ENCODE assay signal across 7 cellular contexts in the genomic region with DNA sequence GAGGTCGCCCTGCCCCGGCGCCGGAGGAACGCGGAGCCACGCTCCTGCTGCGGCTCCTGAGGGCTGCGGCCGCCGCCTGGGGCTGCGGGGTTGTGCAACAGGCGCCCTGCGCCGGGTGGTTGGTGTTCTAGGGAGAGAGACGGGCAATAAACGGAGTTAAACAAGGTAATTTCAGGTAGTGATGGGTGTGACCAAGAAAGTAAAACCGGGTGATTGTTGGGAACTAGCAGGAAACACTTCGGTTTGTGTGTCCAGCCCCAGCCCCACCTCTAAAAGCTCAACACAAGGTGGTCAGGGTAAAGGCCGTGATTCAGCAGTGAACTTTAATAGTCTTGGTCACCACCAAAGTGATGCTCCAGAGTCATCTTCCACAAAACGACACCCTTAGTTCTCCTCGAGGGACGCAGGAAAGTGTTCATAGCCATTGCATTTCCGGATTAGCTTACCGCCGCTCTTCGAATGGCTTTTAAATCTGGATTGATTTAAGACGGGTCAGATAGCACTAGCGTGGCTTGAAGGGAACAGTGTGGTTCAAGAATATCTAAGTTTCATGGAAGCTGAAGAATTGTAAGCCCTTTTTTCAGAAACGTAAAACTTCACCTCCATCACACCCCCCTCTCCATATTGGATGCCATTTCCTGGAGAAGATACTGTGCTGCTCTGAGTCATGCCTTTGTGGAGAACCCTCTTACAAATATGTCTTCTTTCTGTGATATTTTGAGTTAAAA. TPM values are rescaled to one million over a fixed set of nuclear protein-coding genes. Genes with fewer than 3 reads are reported as not detected.
DNase-seq lines count a peak whose midpoint lies in the region; ATAC-seq and TF ChIP-seq lines count a peak whose summit lies in the region.

No MANE protein-coding gene starts in this region.

- peaks cover 31% of the 10 kb centered on the region for H3K4me1 ChIP-seq in Karpas-422 (ENCODE audit: low read length)
- H3K4me1 ChIP-seq in duodenal mucosa (ENCODE audit: control insufficient read depth in 1 of 2, insufficient read depth in 2 of 2, low read length in 2 of 2): peaks cover 19 to 27% of the 10 kb centered on the region in 2 donors
- H3K4me1 ChIP-seq in mesenchymal stem cell (ENCODE audit: control insufficient read depth, insufficient read depth, low read depth, low read length): peaks cover 3% of the 10 kb centered on the region
- H3K4me1 ChIP-seq in transverse colon: peaks cover 18 to 46% (median 34%) of the 10 kb centered on the region in 4 donors

- no peaks in the 10 kb centered on the region for H3K79me1 ChIP-seq in mesenchymal stem cell (replicated peaks; ENCODE audit: low read length, poor library complexity, severe bottlenecking)

- in situ Hi-C loops in transverse colon (cut with MboI; ENCODE audit: low pct_ligation_motif_present in 1 of 4, low pct_unique_long_range_greater_than_20kb in 1 of 4, low sequenced_read_pairs in 3 of 4): loop anchor here (25.0 kb wide), 4 partner anchors 124 to 426 kb away; no protein-coding TSS in a partner anchor

- H4K91ac ChIP-seq in mesenchymal stem cell (ENCODE audit: low read length): peak overlapping the region; percentile 85

- no peak overlapping the region for H2BK12ac ChIP-seq in mesenchymal stem cell (ENCODE audit: low read length in 2 of 2)

- H3K27me3 ChIP-seq in Karpas-422 (ENCODE audit: low read length) (no peaks in the 10 kb centered on the region), duodenal mucosa (ENCODE audit: control insufficient read depth in 1 of 2, insufficient read depth in 2 of 2, low read length in 2 of 2) (no peaks in the 10 kb centered on the region), mesenchymal stem cell (ENCODE audit: control insufficient read depth in 1 of 2, insufficient read depth in 1 of 2, low read length in 2 of 2) (no peaks in the 10 kb centered on the region), transverse colon (no peaks in the 10 kb centered on the region)

- peak overlapping the region; percentile 93 for H3K4me2 ChIP-seq in Karpas-422 (ENCODE audit: low read depth, low read length, poor library complexity, severe bottlenecking)
- peak overlapping the region; percentile 34 for H3K4me2 ChIP-seq in mesenchymal stem cell (ENCODE audit: low read length, poor library complexity, severe bottlenecking)

- intact Hi-C loops in transverse colon (cut with DNase I; ENCODE audit: low total_unique reads): loop anchor here (1.0 kb wide), 1 partner anchor 139 kb away; no protein-coding TSS in a partner anchor

- peak overlapping the region; percentile 7 for H2AK5ac ChIP-seq in mesenchymal stem cell (ENCODE audit: low read length, severe bottlenecking)

- ATAC-seq in GM21737 (IDR thresholded peaks at IDR 0.05; ENCODE audit: unreplicated experiment): peak; percentile 12

- H3K4ac ChIP-seq in mesenchymal stem cell (ENCODE audit: low read depth in 1 of 2, low read length in 2 of 2): peak overlapping the region; percentile 30 to 71

- H3K14ac ChIP-seq in mesenchymal stem cell (ENCODE audit: low read length in 2 of 2): peak overlapping the region in 1 of 2 experiments; percentile 18

- TF ChIP-seq CTCF in transverse colon (IDR thresholded peaks at IDR 0.05): no peak

- H3K4me3 ChIP-seq in GM08714 (ENCODE audit: low read length) (peak overlapping the region; percentile 95), Karpas-422 (ENCODE audit: low read length) (peak overlapping the region; percentile 85), duodenal mucosa (ENCODE audit: low read depth in 1 of 2, low read length in 2 of 2) (peak overlapping the region; percentile 90 to 94), mesenchymal stem cell (ENCODE audit: insufficient read depth in 1 of 2, low read depth in 1 of 2, low read length in 2 of 2) (peak overlapping the region; percentile 72 to 90), transverse colon (peak overlapping the region; percentile 79 to 82 (median 81))

- no peaks in the 10 kb centered on the region for H3K9me3 ChIP-seq in Karpas-422 (ENCODE audit: low read length)
- H3K9me3 ChIP-seq in duodenal mucosa (ENCODE audit: control insufficient read depth in 1 of 2, low read length in 2 of 2): no peaks in the 10 kb centered on the region
- H3K9me3 ChIP-seq in mesenchymal stem cell (ENCODE audit: control insufficient read depth, low read length): no peaks in the 10 kb centered on the region
- no peaks in the 10 kb centered on the region for H3K9me3 ChIP-seq in transverse colon

- H2BK5ac ChIP-seq in mesenchymal stem cell (ENCODE audit: low read depth, low read length, poor library complexity, severe bottlenecking): peak overlapping the region; percentile 75

- peak overlapping the region; percentile 22 for H2BK120ac ChIP-seq in mesenchymal stem cell (ENCODE audit: low read depth, low read length)

- peak overlapping the region; percentile 83 for H4K8ac ChIP-seq in mesenchymal stem cell (ENCODE audit: low read length)

- H3K9me2 ChIP-seq in Karpas-422 (replicated peaks; ENCODE audit: insufficient read depth, low read length): no peaks in the 10 kb centered on the region

- peak; percentile 93 for TF ChIP-seq POLR2A in transverse colon (IDR thresholded peaks at IDR 0.05)

- H3K27ac ChIP-seq in Karpas-422 (ENCODE audit: low read length) (peak overlapping the region; percentile 52; the same call in 1 of the 2 replicates), duodenal mucosa (ENCODE audit: low read depth, low read length) (peak overlapping the region; percentile 88), mesenchymal stem cell (ENCODE audit: low read length, poor library complexity, severe bottlenecking) (peak overlapping the region; percentile 59), transverse colon (peak overlapping the region; percentile 95 to 99 (median 97))

- DNase-seq in Karpas-422: peak; percentile 75
- peak; percentile 11 to 63 for DNase-seq in SW 1271 (lab: John Stamatoyannopoulos, UW)
- DNase-seq in mesenchymal stem cell: peak; percentile 64
- DNase-seq in transverse colon: peak; percentile 82

- peaks cover 13% of the 10 kb centered on the region for H4K20me1 ChIP-seq in Karpas-422 (ENCODE audit: insufficient read depth, low read depth, low read length)

- TF ChIP-seq EP300 in transverse colon (IDR thresholded peaks at IDR 0.05; ENCODE audit: low read depth): no peak

- no peak overlapping the region for H2BK15ac ChIP-seq in mesenchymal stem cell (ENCODE audit: low read depth, poor library complexity, severe bottlenecking)

- WGBS in mesenchymal stem cell: under 1% methylated on average over 26 of the region's 30 CpGs
- WGBS in transverse colon (ENCODE audit: low coverage in 1 of 2), 2 donors: 0% methylated on average over 24 of the region's 30 CpGs; no CpG with 5 or more reads in 1 of the 2 donors

- peak overlapping the region in 1 of 2 experiments; percentile 69 for H3K23ac ChIP-seq in mesenchymal stem cell (ENCODE audit: low read length in 2 of 2)

- H3K9ac ChIP-seq in Karpas-422 (ENCODE audit: low read length) (peak overlapping the region; percentile 93), duodenal mucosa (ENCODE audit: low read depth in 1 of 2, low read length in 2 of 2) (peak overlapping the region; percentile 91 to 93), mesenchymal stem cell (ENCODE audit: low read length) (peak overlapping the region; percentile 95)

- H2AFZ ChIP-seq in Karpas-422 (ENCODE audit: low read length): peak overlapping the region; percentile 93; the same call in 1 of the 2 replicates
- H2AFZ ChIP-seq in mesenchymal stem cell (ENCODE audit: low read depth, low read length): peak overlapping the region; percentile 39

- peak overlapping the region; percentile 79 to 86 for H3K18ac ChIP-seq in mesenchymal stem cell (ENCODE audit: low read depth in 1 of 2, low read length in 2 of 2)

- H3K36me3 ChIP-seq in Karpas-422 (ENCODE audit: insufficient read depth, low read length): peaks cover 14% of the 10 kb centered on the region; the same call in 1 of the 2 replicates
- peaks cover 0 to 8% of the 10 kb centered on the region in 2 donors for H3K36me3 ChIP-seq in duodenal mucosa (ENCODE audit: control insufficient read depth in 1 of 2, insufficient read depth in 2 of 2, low read length in 2 of 2)
- peaks cover 0 to 22% of the 10 kb centered on the region in 2 experiments for H3K36me3 ChIP-seq in mesenchymal stem cell (ENCODE audit: control insufficient read depth in 1 of 2, insufficient read depth in 2 of 2, low read depth in 1 of 2, low read length in 2 of 2)
- no peaks in the 10 kb centered on the region for H3K36me3 ChIP-seq in transverse colon

- H3K79me2 ChIP-seq in Karpas-422 (ENCODE audit: low read length): peaks cover 56% of the 10 kb centered on the region

RNA-seq across cellular contexts. Expression of a gene that starts 0.7 kb away (rescaled TPM):
- total RNA-seq in Karpas-422 (2014; rRNA removed; shearing (Covaris generic); ENCODE audit: low replicate concordance): 38.5 and 63.9 TPM in 2 replicates
- 196 TPM for polyA plus RNA-seq in mesenchymal stem cell (2013, experiment 1 of 2)
- polyA plus RNA-seq in mesenchymal stem cell (2013, experiment 2 of 2): 206 TPM
- 100 to 1,000 TPM in 1 of 4 donors, 10 to 100 TPM in 3; 23.7 to 122 (median 58.5) TPM for total RNA-seq in transverse colon

RNA-seq across cellular contexts. Expression of a gene that starts 24.4 kb away (rescaled TPM):
- total RNA-seq in Karpas-422 (2014; rRNA removed; shearing (Covaris generic); ENCODE audit: low replicate concordance): not detected in 2 replicates
- polyA plus RNA-seq in mesenchymal stem cell (2013, experiment 1 of 2): not detected
- polyA plus RNA-seq in mesenchymal stem cell (2013, experiment 2 of 2): not detected
- under 1 TPM in 1 of 4 donors, not detected in 3; 0.16 TPM for total RNA-seq in transverse colon

Comparison
In these comparisons a context has a peak if more than half of its experiments do, and no peak if none do; other contexts are left out.
1. Peak in every context shown above with its lines: DNase-seq, ATAC-seq, H3K4me3 ChIP-seq and H3K27ac ChIP-seq.